In genomic region chr17:76914937-76915336, GRCh38 we compare ENCODE assay signal across 23 cellular contexts. TPM values are rescaled to one million over a fixed set of nuclear protein-coding genes. Genes with fewer than 3 reads are reported as not detected.
"Had no signal": no experiment of that assay in that cellular context is flagged by ENCODE, and none has a peak within 500 bp of the region (broad histone marks: within the 10 kb centered on the region; RNA-seq: fewer than 3 reads in every experiment).

No MANE protein-coding gene starts in this region.

- H3K27ac ChIP-seq: lower lobe of right lung, neural progenitor cell, parathyroid adenoma, sigmoid colon, skin epidermis, stomach, thoracic aorta, transverse colon had no signal

- H3K9me3 Mint-ChIP-seq: memory B cell; mesothelial cell of epicardium; natural killer cell treated with Interleukin-12 subunit alpha and Interleukin-12 subunit beta and Interleukin-15 and Interleukin-18, amount 100 ng/mL, for 72 hours; neural progenitor cell had no signal

- H3K4me1 Mint-ChIP-seq: memory B cell, mesothelial cell of epicardium had no signal

- ATAC-seq: left lobe of liver; lower lobe of right lung; natural killer cell treated with Interleukin-12 subunit alpha and Interleukin-12 subunit beta and Interleukin-15 and Interleukin-18, amount 100 ng/mL, for 72 hours had no signal

- H3K4me3 ChIP-seq: dorsolateral prefrontal cortex, lower lobe of right lung, neural progenitor cell, sigmoid colon, skin epidermis, stomach, thoracic aorta, transverse colon had no signal

- H3K36me3 ChIP-seq: lower lobe of right lung, neural progenitor cell, sigmoid colon, stomach, thoracic aorta, transverse colon had no signal

- H3K4me1 ChIP-seq: lower lobe of right lung, neural progenitor cell, sigmoid colon, stomach, transverse colon had no signal

- H3K4me3 Mint-ChIP-seq: memory B cell; mesothelial cell of epicardium; natural killer cell treated with Interleukin-12 subunit alpha and Interleukin-12 subunit beta and Interleukin-15 and Interleukin-18, amount 100 ng/mL, for 72 hours; neural progenitor cell had no signal

- H3K36me3 Mint-ChIP-seq: memory B cell; mesothelial cell of epicardium; natural killer cell treated with Interleukin-12 subunit alpha and Interleukin-12 subunit beta and Interleukin-15 and Interleukin-18, amount 100 ng/mL, for 72 hours had no signal

- H3K27ac Mint-ChIP-seq: memory B cell; mesothelial cell of epicardium; natural killer cell treated with Interleukin-12 subunit alpha and Interleukin-12 subunit beta and Interleukin-15 and Interleukin-18, amount 100 ng/mL, for 72 hours; neural progenitor cell had no signal

- H3K9me3 ChIP-seq: lower lobe of right lung, sigmoid colon, stomach, thoracic aorta, transverse colon had no signal

- DNase-seq: cortex of kidney; dorsolateral prefrontal cortex; effector CD8-positive, alpha-beta T cell; foreskin melanocyte; head of caudate nucleus; hippocampal formation; kidney glomerular epithelial cell; lower lobe of right lung; nucleus accumbens; sigmoid colon; stimulated activated CD4-positive, alpha-beta T cell treated with anti-CD3 and anti-CD28 coated beads, Interleukin-12 subunit alpha, Interleukin-12 subunit beta, amount 100 ng/mL, for 4 hours; stimulated activated naive CD4-positive, alpha-beta T cell; stomach; substantia nigra; transverse colon had no signal

- H3K27me3 ChIP-seq: dorsolateral prefrontal cortex, neural progenitor cell had no signal

- H3K9ac ChIP-seq: neural progenitor cell, parathyroid adenoma had no signal

RNA-seq across cellular contexts. Expression of gene MGAT5B, which starts 46.7 kb away (rescaled TPM):
- total RNA-seq: left lobe of liver, transverse colon had no signal
